ENCODE assay signal across 1 cellular context in the genomic region with DNA sequence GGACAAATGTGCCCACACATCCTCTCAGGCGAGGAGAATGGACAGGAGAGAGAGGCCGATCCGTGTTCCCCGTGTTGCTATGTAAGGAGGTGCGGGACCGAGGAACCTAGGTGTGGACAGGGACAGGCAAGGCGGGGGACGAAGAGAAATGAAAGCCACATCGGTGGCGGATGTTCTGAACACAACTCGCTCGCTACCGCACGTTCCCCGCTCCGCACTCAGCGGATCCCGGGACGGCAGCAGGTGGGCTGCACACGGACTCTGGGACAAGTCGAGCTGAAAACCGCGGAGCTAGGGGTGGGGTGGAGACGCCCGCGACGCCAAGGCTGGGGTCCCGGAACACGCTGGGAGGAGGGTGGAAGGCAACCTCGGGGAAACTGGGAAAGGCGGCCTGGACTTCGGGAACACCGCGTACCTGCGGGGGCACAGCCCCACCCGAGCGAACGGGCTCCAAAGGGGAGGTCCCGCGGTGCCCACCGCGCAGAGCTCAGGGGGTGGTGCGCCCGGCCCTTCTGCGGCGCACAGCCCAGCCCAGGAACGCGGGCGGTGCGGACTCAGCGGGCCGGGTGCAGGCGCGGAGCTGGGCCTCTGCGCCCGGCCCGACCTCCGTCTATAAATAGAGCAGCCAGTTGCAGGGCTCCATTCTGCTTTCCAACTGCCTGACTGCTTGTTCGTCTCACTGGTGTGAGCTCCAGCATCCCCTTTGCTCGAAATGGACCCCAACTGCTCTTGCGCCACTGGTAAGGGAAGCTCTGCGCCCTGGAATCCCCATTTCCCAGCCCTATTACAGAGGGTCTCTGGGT.
TF ChIP-seq lines count a peak whose summit lies in the region.

MT1E (plus strand) TSS at position 642 of the 803 bp plus-strand sequence; CDS start at position 713, 71 bp downstream.

TF ChIP-seq in GM12878, 131 proteins besides CTCF, POLR2A, EP300 and RAD21 (continued from another document and continues in another):
- TF ChIP-seq ZBTB11 (CRISPR knock-in tag; IDR thresholded peaks at IDR 0.05) (no peak), FOXK2 (IDR thresholded peaks at IDR 0.05) (no peak), SUPT20H (IDR thresholded peaks at IDR 0.05; ENCODE audit: borderline replicate concordance, control insufficient read depth, low read depth, low read length) (no peak), MLLT1 (IDR thresholded peaks at IDR 0.05) (no peak), LARP7 (IDR thresholded peaks at IDR 0.05) (peak; percentile 100), IRF4 (IDR thresholded peaks at IDR 0.05; ENCODE audit: low read depth, low read length) (no peak), NFYA (IDR thresholded peaks at IDR 0.05; ENCODE audit: borderline replicate concordance, low read depth, low read length) (no peak), SMAD1 (IDR thresholded peaks at IDR 0.05; ENCODE audit: low read depth, partially characterized antibody) (no peak), ZBTB4 (CRISPR knock-in tag; IDR thresholded peaks at IDR 0.05) (no peak), SIN3A (IDR thresholded peaks at IDR 0.05; ENCODE audit: low read depth, low read length) (no peak), USF2 (IDR thresholded peaks at IDR 0.05; ENCODE audit: borderline replicate concordance, low read depth, low read length) (no peak), EED (IDR thresholded peaks at IDR 0.05; ENCODE audit: low read depth) (no peak), NR2C1 (IDR thresholded peaks at IDR 0.05) (no peak), BRCA1 (IDR thresholded peaks at IDR 0.05; ENCODE audit: low read depth, low read length) (no peak), EGR1 (IDR thresholded peaks at IDR 0.05; ENCODE audit: borderline replicate concordance in 1 of 2, low read depth in 2 of 2, low read length in 2 of 2) (no peak), BCL11A (IDR thresholded peaks at IDR 0.05; ENCODE audit: low read depth, low read length) (no peak), ATF7 (IDR thresholded peaks at IDR 0.05; ENCODE audit: low read depth) (no peak), IRF3 (IDR thresholded peaks at IDR 0.05) (no peak), CHD1 (IDR thresholded peaks at IDR 0.05; ENCODE audit: low read depth, low read length) (no peak), POU2F2 (IDR thresholded peaks at IDR 0.05; ENCODE audit: borderline replicate concordance, low read depth, low read length) (peak; percentile 22; the same call in 1 of the 3 replicates), FOXM1 (IDR thresholded peaks at IDR 0.05; ENCODE audit: low read depth, low read length) (no peak), ATF2 (IDR thresholded peaks at IDR 0.05; ENCODE audit: low read length) (no peak)
- TF ChIP-seq, protein P1, sequence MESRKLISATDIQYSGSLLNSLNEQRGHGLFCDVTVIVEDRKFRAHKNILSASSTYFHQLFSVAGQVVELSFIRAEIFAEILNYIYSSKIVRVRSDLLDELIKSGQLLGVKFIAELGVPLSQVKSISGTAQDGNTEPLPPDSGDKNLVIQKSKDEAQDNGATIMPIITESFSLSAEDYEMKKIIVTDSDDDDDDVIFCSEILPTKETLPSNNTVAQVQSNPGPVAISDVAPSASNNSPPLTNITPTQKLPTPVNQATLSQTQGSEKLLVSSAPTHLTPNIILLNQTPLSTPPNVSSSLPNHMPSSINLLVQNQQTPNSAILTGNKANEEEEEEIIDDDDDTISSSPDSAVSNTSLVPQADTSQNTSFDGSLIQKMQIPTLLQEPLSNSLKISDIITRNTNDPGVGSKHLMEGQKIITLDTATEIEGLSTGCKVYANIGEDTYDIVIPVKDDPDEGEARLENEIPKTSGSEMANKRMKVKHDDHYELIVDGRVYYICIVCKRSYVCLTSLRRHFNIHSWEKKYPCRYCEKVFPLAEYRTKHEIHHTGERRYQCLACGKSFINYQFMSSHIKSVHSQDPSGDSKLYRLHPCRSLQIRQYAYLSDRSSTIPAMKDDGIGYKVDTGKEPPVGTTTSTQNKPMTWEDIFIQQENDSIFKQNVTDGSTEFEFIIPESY (IDR thresholded peaks at IDR 0.05): no peak
- TF ChIP-seq, protein P2, sequence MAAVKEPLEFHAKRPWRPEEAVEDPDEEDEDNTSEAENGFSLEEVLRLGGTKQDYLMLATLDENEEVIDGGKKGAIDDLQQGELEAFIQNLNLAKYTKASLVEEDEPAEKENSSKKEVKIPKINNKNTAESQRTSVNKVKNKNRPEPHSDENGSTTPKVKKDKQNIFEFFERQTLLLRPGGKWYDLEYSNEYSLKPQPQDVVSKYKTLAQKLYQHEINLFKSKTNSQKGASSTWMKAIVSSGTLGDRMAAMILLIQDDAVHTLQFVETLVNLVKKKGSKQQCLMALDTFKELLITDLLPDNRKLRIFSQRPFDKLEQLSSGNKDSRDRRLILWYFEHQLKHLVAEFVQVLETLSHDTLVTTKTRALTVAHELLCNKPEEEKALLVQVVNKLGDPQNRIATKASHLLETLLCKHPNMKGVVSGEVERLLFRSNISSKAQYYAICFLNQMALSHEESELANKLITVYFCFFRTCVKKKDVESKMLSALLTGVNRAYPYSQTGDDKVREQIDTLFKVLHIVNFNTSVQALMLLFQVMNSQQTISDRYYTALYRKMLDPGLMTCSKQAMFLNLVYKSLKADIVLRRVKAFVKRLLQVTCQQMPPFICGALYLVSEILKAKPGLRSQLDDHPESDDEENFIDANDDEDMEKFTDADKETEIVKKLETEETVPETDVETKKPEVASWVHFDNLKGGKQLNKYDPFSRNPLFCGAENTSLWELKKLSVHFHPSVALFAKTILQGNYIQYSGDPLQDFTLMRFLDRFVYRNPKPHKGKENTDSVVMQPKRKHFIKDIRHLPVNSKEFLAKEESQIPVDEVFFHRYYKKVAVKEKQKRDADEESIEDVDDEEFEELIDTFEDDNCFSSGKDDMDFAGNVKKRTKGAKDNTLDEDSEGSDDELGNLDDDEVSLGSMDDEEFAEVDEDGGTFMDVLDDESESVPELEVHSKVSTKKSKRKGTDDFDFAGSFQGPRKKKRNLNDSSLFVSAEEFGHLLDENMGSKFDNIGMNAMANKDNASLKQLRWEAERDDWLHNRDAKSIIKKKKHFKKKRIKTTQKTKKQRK (IDR thresholded peaks at IDR 0.05; ENCODE audit: low read depth, low read length): no peak
- TF ChIP-seq, protein P3, sequence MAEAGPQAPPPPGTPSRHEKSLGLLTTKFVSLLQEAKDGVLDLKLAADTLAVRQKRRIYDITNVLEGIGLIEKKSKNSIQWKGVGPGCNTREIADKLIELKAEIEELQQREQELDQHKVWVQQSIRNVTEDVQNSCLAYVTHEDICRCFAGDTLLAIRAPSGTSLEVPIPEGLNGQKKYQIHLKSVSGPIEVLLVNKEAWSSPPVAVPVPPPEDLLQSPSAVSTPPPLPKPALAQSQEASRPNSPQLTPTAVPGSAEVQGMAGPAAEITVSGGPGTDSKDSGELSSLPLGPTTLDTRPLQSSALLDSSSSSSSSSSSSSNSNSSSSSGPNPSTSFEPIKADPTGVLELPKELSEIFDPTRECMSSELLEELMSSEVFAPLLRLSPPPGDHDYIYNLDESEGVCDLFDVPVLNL (IDR thresholded peaks at IDR 0.05; ENCODE audit: low read depth, low read length): no peak
